Comparison of ENCODE assay signal across 20 cellular contexts in genomic region chr5:140318778-140319177, GRCh38. TPM values are rescaled to one million over a fixed set of nuclear protein-coding genes. Genes with fewer than 3 reads are reported as not detected.
"Had no signal": no experiment of that assay in that cellular context is flagged by ENCODE, and none has a peak within 500 bp of the region (broad histone marks: within the 10 kb centered on the region; RNA-seq: fewer than 3 reads in every experiment).

No MANE protein-coding gene starts in this region.

- H3K27ac ChIP-seq: ascending aorta, breast epithelium, lower lobe of right lung, stomach, upper lobe of left lung had no signal

- H3K4me3 Mint-ChIP-seq: activated naive CD4-positive, alpha-beta T cell treated with anti-CD3 and anti-CD28 coated beads, Interleukin-2, amount 50 U/mL, for 24 hours; mesothelial cell of epicardium; nephron progenitor cell had no signal

- H3K4me3 ChIP-seq: ascending aorta, breast epithelium, lower lobe of right lung, stomach, upper lobe of left lung had no signal

- H3K36me3 Mint-ChIP-seq: activated naive CD4-positive, alpha-beta T cell treated with anti-CD3 and anti-CD28 coated beads, Interleukin-2, amount 50 U/mL, for 24 hours; mesothelial cell of epicardium had no signal

- H3K36me3 ChIP-seq: ascending aorta, breast epithelium, lower lobe of right lung, stomach, upper lobe of left lung had no signal

- H3K4me1 Mint-ChIP-seq: activated naive CD4-positive, alpha-beta T cell treated with anti-CD3 and anti-CD28 coated beads, Interleukin-2, amount 50 U/mL, for 24 hours had no signal

- H3K9me3 Mint-ChIP-seq: activated naive CD4-positive, alpha-beta T cell treated with anti-CD3 and anti-CD28 coated beads, Interleukin-2, amount 50 U/mL, for 24 hours; nephron progenitor cell had no signal

- H3K27me3 ChIP-seq: ascending aorta, breast epithelium, stomach, upper lobe of left lung had no signal

- DNase-seq: activated CD4-positive, alpha-beta T cell treated with anti-CD3 and anti-CD28 coated beads, Interleukin-2, amount 50 U/mL, for 4 hours; activated gamma-delta T cell; cerebellar nuclear complex; effector CD8-positive, alpha-beta T cell; foreskin fibroblast; hypothalamus; islet precursor cell; lower lobe of right lung; nephron progenitor cell; stimulated activated CD4-positive, alpha-beta T cell treated with anti-CD3 and anti-CD28 coated beads, Interleukin-2, amount 100 ng/mL, for 48 hours; stomach; upper lobe of left lung had no signal

- H3K27ac Mint-ChIP-seq: activated naive CD4-positive, alpha-beta T cell treated with anti-CD3 and anti-CD28 coated beads, Interleukin-2, amount 50 U/mL, for 24 hours; mesothelial cell of epicardium; nephron progenitor cell; progenitor cell of endocrine pancreas had no signal

- H3K27me3 Mint-ChIP-seq: activated naive CD4-positive, alpha-beta T cell treated with anti-CD3 and anti-CD28 coated beads, Interleukin-2, amount 50 U/mL, for 24 hours had no signal

- ATAC-seq: lower lobe of right lung had no signal

- H3K9me3 ChIP-seq: ascending aorta, breast epithelium, lower lobe of right lung, stomach, upper lobe of left lung had no signal

RNA-seq across cellular contexts. Expression of gene SLC4A9, which starts 41.2 kb away (rescaled TPM):
- total RNA-seq: ascending aorta; breast epithelium; endothelial cell of umbilical vein; skeletal muscle tissue; stomach; T-helper 2 cell treated with Interferon-gamma antibody and Interleukin-4, amounts not matched to agents 100 ng/mL and 5 ng/mL, for 36 hours had no signal
- polyA plus RNA-seq: endothelial cell of umbilical vein had no signal
